8 cellular contexts compared by ENCODE assay signal in the genomic region with DNA sequence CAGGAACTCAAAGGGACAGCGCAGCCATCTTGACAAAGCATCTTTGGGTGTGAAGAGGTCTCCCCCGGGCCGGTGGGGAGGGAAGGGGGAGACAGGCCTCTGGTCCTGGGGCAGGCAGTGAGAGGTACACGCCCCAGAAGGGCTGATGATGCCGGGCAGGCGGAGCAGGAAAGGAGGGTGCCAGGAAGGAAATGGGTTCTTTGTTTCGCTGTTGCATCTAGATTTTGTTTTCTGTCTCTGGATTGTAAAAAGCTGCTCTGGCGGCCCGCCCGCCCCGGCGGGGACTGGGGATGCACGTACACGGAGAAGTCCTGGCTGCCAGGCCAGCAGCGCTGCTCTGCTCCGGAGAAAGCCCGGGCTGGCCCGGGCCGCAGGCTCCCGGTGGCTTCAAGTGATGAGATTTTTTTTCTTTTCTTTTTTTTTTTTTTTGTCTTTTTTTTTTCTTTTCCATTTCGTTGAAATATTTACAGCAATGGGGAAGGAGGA. TPM values are rescaled to one million over a fixed set of nuclear protein-coding genes. Genes with fewer than 3 reads are reported as not detected.
DNase-seq lines count a peak whose midpoint lies in the region; TF ChIP-seq lines count a peak whose summit lies in the region.

No MANE protein-coding gene starts in this region.

- no peaks in the 10 kb centered on the region for H3K27me3 ChIP-seq in prostate gland (replicated peaks; ENCODE audit: insufficient read depth)

- no peak for TF ChIP-seq POLR2A in prostate gland (IDR thresholded peaks at IDR 0.05)

- peaks cover 0 to 4% of the 10 kb centered on the region in 2 donors for H3K36me3 ChIP-seq in prostate gland

- H3K27ac ChIP-seq in prostate gland, result peak overlapping the region; percentile 63 to 68

- H3K9me3 ChIP-seq in prostate gland, result no peaks in the 10 kb centered on the region

- in situ Hi-C loops in GM13977 (cut with MboI; ENCODE audit: low pct_unique_long_range_greater_than_20kb, low sequenced_read_pairs, unreplicated experiment), result no loop called here

- H3K4me1 ChIP-seq in prostate gland (replicated peaks), result peaks cover 10% of the 10 kb centered on the region

- peak; percentile 65 for DNase-seq in GM20000 (ENCODE audit: low spot score)
- DNase-seq in activated T-cell treated with anti-CD3 and anti-CD28 coated beads, Interleukin-2, amount 50 U/mL, for 48 hours, result peak; percentile 70 to 75
- DNase-seq in fibroblast of the aortic adventitia (ENCODE audit: low read depth), result peak; percentile 78
- peak; percentile 83 for DNase-seq in prostate gland (ENCODE audit: low spot score)
- no peak for DNase-seq in GM13977 (ENCODE audit: low spot score)
- DNase-seq in NCI-H187 (lab: John Stamatoyannopoulos, UW), result no peak
- DNase-seq in DMS79 (lab: John Stamatoyannopoulos, UW), result no peak
- DNase-seq in DMS 273 (lab: John Stamatoyannopoulos, UW; ENCODE audit: unreplicated experiment), result no peak

- peak overlapping the region; percentile 44 for H3K4me3 ChIP-seq in fibroblast of the aortic adventitia (ENCODE audit: low read depth, low read length)
- peak overlapping the region in 1 of 2 donors; percentile 0 for H3K4me3 ChIP-seq in prostate gland

- intact Hi-C loops in prostate gland (cut with DNase I), result loop anchor here (5.0 to 10.0 kb wide), 2 partner anchors 53 to 325 kb away; a partner anchor contains a TSS

- WGBS in prostate gland, result under 1% methylated on average over 21 of the region's 21 CpGs

- TF ChIP-seq CTCF in GM20000 (IDR thresholded peaks at IDR 0.05; ENCODE audit: extremely low read depth, missing control alignments), result no peak
- TF ChIP-seq CTCF in fibroblast of the aortic adventitia (IDR thresholded peaks at IDR 0.05; ENCODE audit: insufficient read depth, low read length), result no peak
- no peak for TF ChIP-seq CTCF in prostate gland (IDR thresholded peaks at IDR 0.05)
- TF ChIP-seq CTCF in GM13977 (IDR thresholded peaks at IDR 0.05; ENCODE audit: extremely low read depth, insufficient read depth, missing control alignments), result no peak

RNA-seq across cellular contexts. Expression of a gene that starts 13.2 kb away (rescaled TPM):
- total RNA-seq in fibroblast of the aortic adventitia (ENCODE audit: low replicate concordance) (1.7 and 32.3 TPM in 2 replicates), prostate gland (10 to 100 TPM in 1 of 2 donors, 1 to 10 TPM in 1; 5.1 to 19.7 TPM)

RNA-seq across cellular contexts. Expression of a gene that starts 32.0 kb away (rescaled TPM):
- total RNA-seq in fibroblast of the aortic adventitia (ENCODE audit: low replicate concordance) (13.8 and 44.0 TPM in 2 replicates), prostate gland (100 to 1,000 TPM in 1 of 2 donors, 10 to 100 TPM in 1; 34.8 to 106 TPM)

RNA-seq across cellular contexts. Expression of a gene that starts 56.4 kb away (rescaled TPM):
- 6.0 and 14.3 TPM in 2 replicates for total RNA-seq in fibroblast of the aortic adventitia (ENCODE audit: low replicate concordance)
- total RNA-seq in prostate gland, result 10 to 100 TPM; 13.0 to 44.1 TPM

RNA-seq across cellular contexts. Expression of a gene that starts 59.0 kb away (rescaled TPM):
- total RNA-seq in fibroblast of the aortic adventitia (ENCODE audit: low replicate concordance) (18.5 and 40.4 TPM in 2 replicates), prostate gland (10 to 100 TPM; 25.4 to 48.2 TPM)

Comparison
In these comparisons a context has a peak if more than half of its experiments do, and no peak if none do; other contexts are left out.
1. DNase-seq: peak in GM20000 (single experiment), activated T-cell treated with anti-CD3 and anti-CD28 coated beads, Interleukin-2, amount 50 U/mL, for 48 hours (2 of 2), fibroblast of the aortic adventitia (single experiment) and prostate gland (single experiment); none in GM13977 (single experiment), NCI-H187 (0 of 2), DMS79 (single experiment) and DMS 273 (single experiment).